1 cellular context compared by ENCODE assay signal in genomic region chr9:2151171-2151570, GRCh38.
TF ChIP-seq lines count a peak whose summit lies in the region.

No MANE protein-coding gene starts in this region.

TF ChIP-seq in GM12878, 131 proteins besides CTCF, POLR2A, EP300 and RAD21 (continued from another document):
- TF ChIP-seq REST (IDR thresholded peaks at IDR 0.05; ENCODE audit: low read depth, low read length): no peak
- no peak for TF ChIP-seq EGR1 (IDR thresholded peaks at IDR 0.05; ENCODE audit: borderline replicate concordance in 1 of 2, low read depth in 2 of 2, low read length in 2 of 2)
- no peak for TF ChIP-seq CREM (IDR thresholded peaks at IDR 0.05; ENCODE audit: low read depth)
- TF ChIP-seq ZBTB4 (CRISPR knock-in tag; IDR thresholded peaks at IDR 0.05): no peak
- TF ChIP-seq NR2C1 (IDR thresholded peaks at IDR 0.05): no peak
- no peak for TF ChIP-seq ZNF274 (IDR thresholded peaks at IDR 0.05; ENCODE audit: insufficient read depth, insufficient read length)
- TF ChIP-seq STAT3 (IDR thresholded peaks at IDR 0.05; ENCODE audit: low read depth, low read length): no peak
